In the genomic region with DNA sequence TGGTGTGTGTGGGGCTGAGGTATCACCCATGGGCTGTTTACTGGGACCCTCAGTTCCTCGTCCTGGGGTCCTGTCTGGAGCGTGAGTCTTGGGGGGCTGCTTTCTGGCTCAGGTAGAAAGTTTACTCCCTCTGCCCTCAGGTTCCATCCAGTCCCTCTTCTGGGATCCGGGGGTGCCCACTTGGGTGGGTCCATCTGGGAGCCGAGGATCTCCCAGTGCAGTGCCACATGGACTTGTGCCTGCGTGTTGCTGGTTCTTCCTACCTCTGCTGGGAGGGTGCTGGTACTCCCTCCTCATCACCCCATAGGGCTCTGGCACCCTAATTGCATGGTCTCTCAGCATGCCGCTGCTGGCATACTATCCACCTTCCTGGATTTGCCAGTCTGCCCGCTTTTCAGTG, we compare ENCODE assay signal across 17 cellular contexts. TPM values are rescaled to one million over a fixed set of nuclear protein-coding genes. Genes with fewer than 3 reads are reported as not detected.
DNase-seq lines count a peak whose midpoint lies in the region; ATAC-seq and TF ChIP-seq lines count a peak whose summit lies in the region.
"Had no signal": no experiment of that assay in that cellular context is flagged by ENCODE, and none has a peak within 500 bp of the region (broad histone marks: within the 10 kb centered on the region; RNA-seq: fewer than 3 reads in every experiment).

No MANE protein-coding gene starts in this region.

- peak overlapping the region; percentile 50 to 58 for H3K27ac ChIP-seq in right atrium auricular region
- peak overlapping the region; percentile 96 for H3K27ac ChIP-seq in stomach smooth muscle (ENCODE audit: low read length)
- H3K27ac ChIP-seq: prostate gland had no signal

- no peaks in the 10 kb centered on the region for H3K27me3 Mint-ChIP-seq in activated naive CD8-positive, alpha-beta T cell treated with anti-CD3 and anti-CD28 coated beads, Interleukin-2, amount 10 ng/mL, durations not matched to agents 7 days and 5 days
- no peaks in the 10 kb centered on the region for H3K27me3 Mint-ChIP-seq in activated naive CD8-positive, alpha-beta T cell treated with anti-CD3 and anti-CD28 coated beads, Interleukin-2, amount 50 U/mL, for 24 hours
- H3K27me3 Mint-ChIP-seq in activated CD4-positive, alpha-beta memory T cell treated with anti-CD3 and anti-CD28 coated beads, Interleukin-2, amount 10 ng/mL, durations not matched to agents 7 days and 5 days: no peaks in the 10 kb centered on the region
- H3K27me3 Mint-ChIP-seq: memory B cell had no signal

- CTCF ChIA-PET in activated CD4-positive, alpha-beta memory T cell treated with anti-CD3 and anti-CD28 coated beads, Interleukin-2, amount 10 ng/mL, durations not matched to agents 7 days and 5 days (lab: Charles Lee): interaction anchor here (0.6 to 1.5 kb wide), 2 partner anchors 13 to 709 kb away, joined by 3 read pairs; no protein-coding TSS in a partner anchor

- POLR2A ChIA-PET in activated naive CD8-positive, alpha-beta T cell treated with anti-CD3 and anti-CD28 coated beads, Interleukin-2, amount 10 ng/mL, durations not matched to agents 7 days and 5 days (lab: Charles Lee): no interaction called here
- POLR2A ChIA-PET in activated CD4-positive, alpha-beta memory T cell treated with anti-CD3 and anti-CD28 coated beads, Interleukin-2, amount 10 ng/mL, durations not matched to agents 7 days and 5 days (lab: Charles Lee): interaction anchor here (0.6 to 1.4 kb wide), 4 partner anchors 9 to 17 kb away, joined by 3 to 5 read pairs (median 4); no protein-coding TSS in a partner anchor

- no peaks in the 10 kb centered on the region for H3K9me3 Mint-ChIP-seq in activated naive CD8-positive, alpha-beta T cell treated with anti-CD3 and anti-CD28 coated beads, Interleukin-2, amount 10 ng/mL, durations not matched to agents 7 days and 5 days
- H3K9me3 Mint-ChIP-seq in activated naive CD8-positive, alpha-beta T cell treated with anti-CD3 and anti-CD28 coated beads, Interleukin-2, amount 50 U/mL, for 24 hours: no peaks in the 10 kb centered on the region
- H3K9me3 Mint-ChIP-seq in activated CD4-positive, alpha-beta memory T cell treated with anti-CD3 and anti-CD28 coated beads, Interleukin-2, amount 10 ng/mL, durations not matched to agents 7 days and 5 days: no peaks in the 10 kb centered on the region
- H3K9me3 Mint-ChIP-seq: memory B cell, nephron progenitor cell had no signal

- no peak for DNase-seq in activated naive CD8-positive, alpha-beta T cell treated with anti-CD3 and anti-CD28 coated beads, Interleukin-2, amount 10 ng/mL, durations not matched to agents 7 days and 5 days
- DNase-seq in activated naive CD8-positive, alpha-beta T cell treated with anti-CD3 and anti-CD28 coated beads, Interleukin-2, amount 50 U/mL, for 24 hours: no peak
- DNase-seq in activated CD4-positive, alpha-beta memory T cell treated with anti-CD3 and anti-CD28 coated beads, Interleukin-2, amount 10 ng/mL, durations not matched to agents 7 days and 5 days: no peak
- DNase-seq in right atrium auricular region (ENCODE audit: low spot score) (no peak), cerebellum (ENCODE audit: low spot score) (no peak), activated gamma-delta T cell (lab: John Stamatoyannopoulos, UW) (no peak), NCI-H187 treated with DMSO at 0.1 percent for 48 hours (lab: John Stamatoyannopoulos, UW) (no peak)
- DNase-seq: activated naive CD4-positive, alpha-beta T cell; DMS79; NCI-H1092 treated with DMSO at 0.1 percent for 48 hours; NCI-H510A; nephron progenitor cell; SHP77; spleen had no signal

- H3K9me3 ChIP-seq in right atrium auricular region: no peaks in the 10 kb centered on the region
- no peaks in the 10 kb centered on the region for H3K9me3 ChIP-seq in stomach smooth muscle (ENCODE audit: control insufficient read depth in 2 of 2, low read length in 2 of 2)
- H3K9me3 ChIP-seq: prostate gland, spleen had no signal

- peak overlapping the region; percentile 66 to 67 for H3K9ac ChIP-seq in stomach smooth muscle (ENCODE audit: low read length in 2 of 2)

- H3K4me1 ChIP-seq in right atrium auricular region: peaks cover 0 to 23% of the 10 kb centered on the region in 2 donors
- peaks cover 71% of the 10 kb centered on the region for H3K4me1 ChIP-seq in stomach smooth muscle (ENCODE audit: control insufficient read depth, insufficient read depth, low read length)

- no peak overlapping the region for H3K4me3 Mint-ChIP-seq in activated naive CD8-positive, alpha-beta T cell treated with anti-CD3 and anti-CD28 coated beads, Interleukin-2, amount 10 ng/mL, durations not matched to agents 7 days and 5 days
- no peak overlapping the region for H3K4me3 Mint-ChIP-seq in activated naive CD8-positive, alpha-beta T cell treated with anti-CD3 and anti-CD28 coated beads, Interleukin-2, amount 50 U/mL, for 24 hours
- H3K4me3 Mint-ChIP-seq in activated CD4-positive, alpha-beta memory T cell treated with anti-CD3 and anti-CD28 coated beads, Interleukin-2, amount 10 ng/mL, durations not matched to agents 7 days and 5 days: peak overlapping the region; percentile 57
- H3K4me3 Mint-ChIP-seq: memory B cell, nephron progenitor cell had no signal

- H3K36me3 ChIP-seq in right atrium auricular region (peaks cover 21% of the 10 kb centered on the region), stomach smooth muscle (ENCODE audit: control insufficient read depth in 2 of 2, insufficient read depth in 2 of 2, low read length in 2 of 2) (peaks cover 3 to 9% of the 10 kb centered on the region in 2 donors)

- H3K27me3 ChIP-seq in right atrium auricular region (no peaks in the 10 kb centered on the region), stomach smooth muscle (ENCODE audit: control insufficient read depth in 1 of 2, insufficient read depth in 2 of 2, low read length in 2 of 2) (no peaks in the 10 kb centered on the region)
- H3K27me3 ChIP-seq: spleen had no signal

- TF ChIP-seq CTCF in right atrium auricular region (IDR thresholded peaks at IDR 0.05): no peak

- peaks cover 7% of the 10 kb centered on the region for H3K36me3 Mint-ChIP-seq in activated naive CD8-positive, alpha-beta T cell treated with anti-CD3 and anti-CD28 coated beads, Interleukin-2, amount 10 ng/mL, durations not matched to agents 7 days and 5 days
- H3K36me3 Mint-ChIP-seq in activated naive CD8-positive, alpha-beta T cell treated with anti-CD3 and anti-CD28 coated beads, Interleukin-2, amount 50 U/mL, for 24 hours (ENCODE audit: low read depth): peaks cover 10% of the 10 kb centered on the region
- peaks cover 56% of the 10 kb centered on the region for H3K36me3 Mint-ChIP-seq in activated CD4-positive, alpha-beta memory T cell treated with anti-CD3 and anti-CD28 coated beads, Interleukin-2, amount 10 ng/mL, durations not matched to agents 7 days and 5 days (ENCODE audit: low read depth)

- ATAC-seq in activated naive CD8-positive, alpha-beta T cell treated with anti-CD3 and anti-CD28 coated beads, Interleukin-2, amount 10 ng/mL, durations not matched to agents 7 days and 5 days (ENCODE audit: low read depth): no peak
- no peak for ATAC-seq in activated naive CD8-positive, alpha-beta T cell treated with anti-CD3 and anti-CD28 coated beads, Interleukin-2, amount 50 U/mL, for 24 hours

- H3K27ac Mint-ChIP-seq in activated naive CD8-positive, alpha-beta T cell treated with anti-CD3 and anti-CD28 coated beads, Interleukin-2, amount 10 ng/mL, durations not matched to agents 7 days and 5 days: peak overlapping the region; percentile 17
- no peak overlapping the region for H3K27ac Mint-ChIP-seq in activated naive CD8-positive, alpha-beta T cell treated with anti-CD3 and anti-CD28 coated beads, Interleukin-2, amount 50 U/mL, for 24 hours
- peak overlapping the region; percentile 97 for H3K27ac Mint-ChIP-seq in activated CD4-positive, alpha-beta memory T cell treated with anti-CD3 and anti-CD28 coated beads, Interleukin-2, amount 10 ng/mL, durations not matched to agents 7 days and 5 days
- H3K27ac Mint-ChIP-seq: memory B cell had no signal

- no peak overlapping the region for H3K4me3 ChIP-seq in right atrium auricular region
- H3K4me3 ChIP-seq in stomach smooth muscle (ENCODE audit: low read length in 2 of 2): peak overlapping the region; percentile 33 to 57
- H3K4me3 ChIP-seq: prostate gland, spleen had no signal

- peaks cover 21% of the 10 kb centered on the region for H3K4me1 Mint-ChIP-seq in activated naive CD8-positive, alpha-beta T cell treated with anti-CD3 and anti-CD28 coated beads, Interleukin-2, amount 10 ng/mL, durations not matched to agents 7 days and 5 days
- peaks cover 15% of the 10 kb centered on the region for H3K4me1 Mint-ChIP-seq in activated naive CD8-positive, alpha-beta T cell treated with anti-CD3 and anti-CD28 coated beads, Interleukin-2, amount 50 U/mL, for 24 hours
- H3K4me1 Mint-ChIP-seq in activated CD4-positive, alpha-beta memory T cell treated with anti-CD3 and anti-CD28 coated beads, Interleukin-2, amount 10 ng/mL, durations not matched to agents 7 days and 5 days: peaks cover 89% of the 10 kb centered on the region
- H3K4me1 Mint-ChIP-seq: nephron progenitor cell had no signal

RNA-seq across cellular contexts. Expression of a gene that starts 14.0 kb away (rescaled TPM):
- total RNA-seq in activated naive CD8-positive, alpha-beta T cell treated with anti-CD3 and anti-CD28 coated beads, Interleukin-2, amount 10 ng/mL, durations not matched to agents 7 days and 5 days: 10 to 100 TPM; 29.0 to 29.2 TPM
- 10 to 100 TPM; 55.3 to 59.4 TPM for total RNA-seq in activated CD4-positive, alpha-beta memory T cell treated with anti-CD3 and anti-CD28 coated beads, Interleukin-2, amount 10 ng/mL, durations not matched to agents 7 days and 5 days
- 100 to 1,000 TPM in 1 of 2 donors, 10 to 100 TPM in 1; 39.1 to 102 TPM for total RNA-seq in right atrium auricular region
- total RNA-seq in cerebellum: 48.2 TPM

RNA-seq across cellular contexts. Expression of a gene that starts 14.1 kb away (rescaled TPM):
- total RNA-seq in activated naive CD8-positive, alpha-beta T cell treated with anti-CD3 and anti-CD28 coated beads, Interleukin-2, amount 10 ng/mL, durations not matched to agents 7 days and 5 days: 10 to 100 TPM; 20.4 to 21.6 TPM
- 10 to 100 TPM; 23.7 to 25.0 TPM for total RNA-seq in activated CD4-positive, alpha-beta memory T cell treated with anti-CD3 and anti-CD28 coated beads, Interleukin-2, amount 10 ng/mL, durations not matched to agents 7 days and 5 days
- total RNA-seq in right atrium auricular region: 10 to 100 TPM; 11.0 to 11.1 TPM
- total RNA-seq in cerebellum: 12.5 TPM

Comparison
In these comparisons a context has a peak if more than half of its experiments do, and no peak if none do; other contexts are left out.
1. H3K4me3 ChIP-seq: peak in stomach smooth muscle (2 of 2); none in right atrium auricular region (0 of 2).